26 cellular contexts compared by ENCODE assay signal in genomic region chr17:56447166-56447565, GRCh38.
DNase-seq lines count a peak whose midpoint lies in the region; FAIRE-seq and TF ChIP-seq lines count a peak whose summit lies in the region.
"Had no signal": no experiment of that assay in that cellular context is flagged by ENCODE, and none has a peak within 500 bp of the region (broad histone marks: within the 10 kb centered on the region; RNA-seq: fewer than 3 reads in every experiment).

No MANE protein-coding gene starts in this region.

- no peak overlapping the region for H3K9ac ChIP-seq in astrocyte (ENCODE audit: low read length)
- H3K9ac ChIP-seq: BLaER1 had no signal

- H3K36me3 ChIP-seq in astrocyte (ENCODE audit: insufficient read depth, low read length): no peaks in the 10 kb centered on the region
- H3K36me3 ChIP-seq: BE2C, BLaER1 had no signal

- no peak overlapping the region for H3K4me2 ChIP-seq in astrocyte (ENCODE audit: low read length)
- H3K4me2 ChIP-seq: BLaER1 had no signal

- intact Hi-C loops in posterior cingulate gyrus (cut with DNase I): no loop called here

- no peak overlapping the region for H3K4me3 ChIP-seq in astrocyte (ENCODE audit: insufficient read depth, low read depth, low read length)
- H3K4me3 ChIP-seq: BLaER1, GM12878 had no signal

- no peaks in the 10 kb centered on the region for H4K20me1 ChIP-seq in astrocyte (ENCODE audit: insufficient read depth, low read length)
- H4K20me1 ChIP-seq: BLaER1 had no signal

- no peaks in the 10 kb centered on the region for H3K79me2 ChIP-seq in astrocyte (ENCODE audit: insufficient read depth, low read length)

- no peaks in the 10 kb centered on the region for H3K27me3 ChIP-seq in astrocyte (ENCODE audit: insufficient read depth, low read length)
- H3K27me3 ChIP-seq: BLaER1 had no signal

- peak; percentile 50 for DNase-seq in astrocyte (ENCODE audit: low read depth)
- peak; percentile 51 for DNase-seq in astrocyte of the hippocampus (ENCODE audit: low read depth, low spot score)
- no peak for DNase-seq in NAMALWA (ENCODE audit: low spot score)
- no peak for DNase-seq in posterior cingulate gyrus
- no peak for DNase-seq in MV-4-11 (lab: John Stamatoyannopoulos, UW)
- DNase-seq: 8988T; ACHN; BE2C; C1 segment of cervical spinal cord; CD4-positive, alpha-beta memory T cell; CD4-positive, CD25-positive, alpha-beta regulatory T cell; CD8-positive, alpha-beta memory T cell; COR-L47; DMS 273 treated with DMSO at 0.1 percent for 48 hours; DMS153; DMS53; DMS79; DND-41; EL; GDM1 had no signal

- no peak for TF ChIP-seq CTCF in astrocyte (IDR thresholded peaks at IDR 0.05; ENCODE audit: insufficient read depth, low read depth, low read length)

- H3K36me3 Mint-ChIP-seq in astrocyte (ENCODE audit: low read depth, unreplicated experiment): no peaks in the 10 kb centered on the region
- H3K36me3 Mint-ChIP-seq: CD14-positive monocyte; CD4-positive, alpha-beta memory T cell; CD4-positive, CD25-positive, alpha-beta regulatory T cell; CD8-positive, alpha-beta memory T cell had no signal

- no peaks in the 10 kb centered on the region for H3K4me1 Mint-ChIP-seq in astrocyte (ENCODE audit: low read depth, unreplicated experiment)
- H3K4me1 Mint-ChIP-seq: CD14-positive monocyte; CD4-positive, alpha-beta memory T cell; CD4-positive, CD25-positive, alpha-beta regulatory T cell; CD8-positive, alpha-beta memory T cell had no signal

- peaks cover 8% of the 10 kb centered on the region for H3K27me3 Mint-ChIP-seq in astrocyte (ENCODE audit: low read depth, unreplicated experiment)
- H3K27me3 Mint-ChIP-seq: CD4-positive, CD25-positive, alpha-beta regulatory T cell had no signal

- H3K27ac ChIP-seq in astrocyte (ENCODE audit: low read depth, low read length): no peak overlapping the region
- H3K27ac ChIP-seq: BLaER1 had no signal

- H2AFZ ChIP-seq in astrocyte (ENCODE audit: low read depth, low read length): no peak overlapping the region

- H3K27ac Mint-ChIP-seq in astrocyte (ENCODE audit: unreplicated experiment): no peak overlapping the region
- H3K27ac Mint-ChIP-seq: CD14-positive monocyte; CD4-positive, alpha-beta memory T cell; CD8-positive, alpha-beta memory T cell had no signal

- no peaks in the 10 kb centered on the region for H3K9me3 Mint-ChIP-seq in astrocyte (ENCODE audit: unreplicated experiment)
- H3K9me3 Mint-ChIP-seq: CD4-positive, alpha-beta memory T cell; CD4-positive, CD25-positive, alpha-beta regulatory T cell; CD8-positive, alpha-beta memory T cell had no signal

- no peak for FAIRE-seq in astrocyte (lab: Jason Lieb, UNC)
- FAIRE-seq: A204.1, GM12878, GM12892, GM18507 had no signal

- H3K4me3 Mint-ChIP-seq in astrocyte (ENCODE audit: unreplicated experiment): no peak overlapping the region
- H3K4me3 Mint-ChIP-seq: CD14-positive monocyte; CD4-positive, alpha-beta memory T cell; CD4-positive, CD25-positive, alpha-beta regulatory T cell; CD8-positive, alpha-beta memory T cell had no signal

- no peaks in the 10 kb centered on the region for H3K9me3 ChIP-seq in astrocyte (ENCODE audit: insufficient read depth, low read depth, low read length)
- H3K9me3 ChIP-seq: BE2C, BLaER1 had no signal

- no peaks in the 10 kb centered on the region for H3K4me1 ChIP-seq in astrocyte (ENCODE audit: insufficient read depth, low read length)
- H3K4me1 ChIP-seq: BE2C, BLaER1 had no signal

Comparison
In these comparisons a context has a peak if more than half of its experiments do, and no peak if none do; other contexts are left out.
1. DNase-seq: peak in astrocyte (single experiment) and astrocyte of the hippocampus (single experiment); none in NAMALWA (single experiment), posterior cingulate gyrus (0 of 10) and MV-4-11 (single experiment).